In the genomic region with DNA sequence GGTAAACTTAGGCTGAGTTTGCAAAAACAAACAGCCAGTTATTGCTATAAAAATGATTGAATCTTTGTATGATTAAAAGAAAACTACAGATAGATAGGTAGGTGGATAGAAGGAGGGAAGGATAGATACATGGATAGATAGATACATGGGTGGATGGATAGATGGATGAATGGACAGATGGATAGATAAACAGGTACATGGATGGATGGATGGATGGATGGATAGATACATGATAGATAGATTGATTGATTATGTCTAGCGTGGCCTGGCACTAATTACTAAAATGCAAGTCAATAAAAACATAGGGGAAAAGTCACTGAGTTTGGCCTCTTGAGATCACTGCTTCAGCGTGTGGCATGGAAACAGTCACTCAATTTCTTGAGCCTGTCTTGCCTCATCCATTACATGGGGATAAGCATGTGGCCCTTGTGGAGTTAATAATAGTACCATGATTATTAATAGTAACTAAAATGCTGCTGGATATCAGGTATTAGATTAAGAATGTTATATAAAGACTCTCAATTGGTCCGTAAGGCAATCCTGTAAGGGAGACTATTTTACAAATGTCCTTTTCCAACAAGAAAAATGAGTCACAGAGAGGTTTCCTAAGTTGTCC, we compare ENCODE assay signal across 15 cellular contexts.
DNase-seq lines count a peak whose midpoint lies in the region; ATAC-seq and TF ChIP-seq lines count a peak whose summit lies in the region.
"Had no signal": no experiment of that assay in that cellular context is flagged by ENCODE, and none has a peak within 500 bp of the region (broad histone marks: within the 10 kb centered on the region; RNA-seq: fewer than 3 reads in every experiment).

No MANE protein-coding gene starts in this region.

- no peak overlapping the region for H3K4me3 ChIP-seq in SK-N-SH (ENCODE audit: low read depth in 2 of 2, low read length in 1 of 2)
- H3K4me3 ChIP-seq in heart left ventricle, result no peak overlapping the region
- H3K4me3 ChIP-seq in osteoblast (ENCODE audit: insufficient read depth, low read length), result no peak overlapping the region
- H3K4me3 ChIP-seq: BLaER1 treated with 17β-estradiol and CSF1 and Interleukin-3, amounts not matched to agents 10 nM and 100 nM had no signal

- DNase-seq in Right ventricle myocardium superior (no peak), cardiac septum (ENCODE audit: low spot score) (no peak), SK-N-SH (no peak), heart left ventricle (no peak), osteoblast (ENCODE audit: insufficient read length, low spot score, missing footprints) (no peak), NCI-H1092 treated with DMSO at 0.1 percent for 48 hours (lab: John Stamatoyannopoulos, UW) (no peak), SHP77 (lab: John Stamatoyannopoulos, UW) (no peak)
- DNase-seq in effector CD8-positive, alpha-beta T cell (lab: John Stamatoyannopoulos, UW), result no peak
- DNase-seq: 8988T; CD4-positive, CD25-positive, alpha-beta regulatory T cell; DMS53; GF-D8; GOT3; H9 had no signal

- H3K4me1 ChIP-seq in SK-N-SH (ENCODE audit: control insufficient read depth in 1 of 2, insufficient read depth in 2 of 2, low read depth in 1 of 2, low read length in 1 of 2) (peaks cover 9 to 23% of the 10 kb centered on the region in 2 experiments; a peak in 3 of 4 replicates), heart left ventricle (peaks cover 0 to 24% (median 9%) of the 10 kb centered on the region in 12 donors), osteoblast (ENCODE audit: insufficient read depth, low read length) (peaks cover 45% of the 10 kb centered on the region)

- WGBS in SK-N-SH (ENCODE audit: low lambda C conversion rate), result 69% methylated on average over 3 of the region's 3 CpGs
- WGBS in heart left ventricle, 4 donors, result 35 to 65% (median 47%) methylated on average over 3 of the region's 3 CpGs

- no peaks in the 10 kb centered on the region for H4K20me1 ChIP-seq in SK-N-SH (ENCODE audit: insufficient read depth)
- H4K20me1 ChIP-seq in osteoblast (ENCODE audit: insufficient read depth, low read length), result no peaks in the 10 kb centered on the region
- H4K20me1 ChIP-seq: BLaER1 treated with 17β-estradiol and CSF1 and Interleukin-3, amounts not matched to agents 10 nM and 100 nM had no signal

- H3K36me3 ChIP-seq in SK-N-SH (replicated peaks in 1 of 2; ENCODE audit: control insufficient read depth in 1 of 2, insufficient read depth in 2 of 2, low read length in 1 of 2) (no peaks in the 10 kb centered on the region), heart left ventricle (no peaks in the 10 kb centered on the region), osteoblast (ENCODE audit: insufficient read depth, low read length) (no peaks in the 10 kb centered on the region)
- H3K36me3 ChIP-seq: BLaER1 treated with 17β-estradiol and CSF1 and Interleukin-3, amounts not matched to agents 10 nM and 100 nM had no signal

- TF ChIP-seq CTCF in SK-N-SH (IDR thresholded peaks at IDR 0.05) (no peak), heart left ventricle (IDR thresholded peaks at IDR 0.05) (no peak), osteoblast (IDR thresholded peaks at IDR 0.05; ENCODE audit: extremely low read depth, low read depth, low read length) (no peak)

- H3K79me2 ChIP-seq in SK-N-SH (ENCODE audit: insufficient read depth) (no peaks in the 10 kb centered on the region), osteoblast (ENCODE audit: insufficient read depth, low read length) (no peaks in the 10 kb centered on the region)

- CTCF ChIA-PET in SK-N-SH (lab: Yijun Ruan, JAX), result interaction anchor here (1.2 to 1.6 kb wide), 3 partner anchors 11 to 56 kb away, joined by 3 to 8 read pairs (median 5); no protein-coding TSS in a partner anchor

- H3K9ac ChIP-seq in SK-N-SH, result no peak overlapping the region; the same call in 1 of the 2 replicates
- H3K9ac ChIP-seq: BLaER1 treated with 17β-estradiol and CSF1 and Interleukin-3, amounts not matched to agents 10 nM and 100 nM had no signal

- H3K27me3 ChIP-seq in SK-N-SH (ENCODE audit: insufficient read depth) (no peaks in the 10 kb centered on the region), heart left ventricle (peaks cover 0 to 2% (median 0%) of the 10 kb centered on the region in 9 donors), osteoblast (ENCODE audit: insufficient read depth, low read length) (no peaks in the 10 kb centered on the region)
- H3K27me3 ChIP-seq: BLaER1 treated with 17β-estradiol and CSF1 and Interleukin-3, amounts not matched to agents 10 nM and 100 nM had no signal

- H3K4me2 ChIP-seq in SK-N-SH (peak overlapping the region; percentile 70), osteoblast (ENCODE audit: insufficient read depth, low read length) (no peak overlapping the region)
- H3K4me2 ChIP-seq: BLaER1 treated with 17β-estradiol and CSF1 and Interleukin-3, amounts not matched to agents 10 nM and 100 nM had no signal

- intact Hi-C loops in Right ventricle myocardium superior (cut with DNase I), result no loop called here
- intact Hi-C loops in cardiac septum (cut with DNase I), result no loop called here
- intact Hi-C loops in heart left ventricle (cut with DNase I), result loop anchor here in 2 of 10 donors (5.0 to 10.0 kb wide), 2 partner anchors 62 to 65 kb away; no protein-coding TSS in a partner anchor

- H3K9me2 ChIP-seq in SK-N-SH, result no peaks in the 10 kb centered on the region

- TF ChIP-seq RAD21 in SK-N-SH (IDR thresholded peaks at IDR 0.05; ENCODE audit: low read length), result no peak

- peak overlapping the region; percentile 67; a peak in 2 of 4 replicates for H3K27ac ChIP-seq in SK-N-SH (ENCODE audit: low read depth in 2 of 2, low read length in 1 of 2)
- peak overlapping the region in 6 of 12 donors; percentile 5 to 73 (median 26) for H3K27ac ChIP-seq in heart left ventricle
- H3K27ac ChIP-seq in osteoblast (ENCODE audit: low read depth, low read length), result peak overlapping the region; percentile 80
- H3K27ac ChIP-seq: BLaER1 treated with 17β-estradiol and CSF1 and Interleukin-3, amounts not matched to agents 10 nM and 100 nM had no signal

- peaks cover 11% of the 10 kb centered on the region for H3F3A ChIP-seq in SK-N-SH (replicated peaks; ENCODE audit: insufficient read depth)

- H3K9me3 ChIP-seq in SK-N-SH, result no peaks in the 10 kb centered on the region
- H3K9me3 ChIP-seq in heart left ventricle, result peaks cover 0 to 5% (median 0%) of the 10 kb centered on the region in 12 donors
- H3K9me3 ChIP-seq in osteoblast (ENCODE audit: low read depth, low read length), result no peaks in the 10 kb centered on the region
- H3K9me3 ChIP-seq: BLaER1 treated with 17β-estradiol and CSF1 and Interleukin-3, amounts not matched to agents 10 nM and 100 nM had no signal

- POLR2A ChIA-PET in SK-N-SH (lab: Yijun Ruan, JAX), result interaction anchor here (1.1 to 1.5 kb wide), 4 partner anchors 11 to 96 kb away, joined by 3 to 5 read pairs (median 3); no protein-coding TSS in a partner anchor

- peak; percentile 88 for ATAC-seq in Right ventricle myocardium superior (ENCODE audit: poor library complexity)
- peak; percentile 41 to 90 (median 71) for ATAC-seq in heart left ventricle

- no peak for TF ChIP-seq EP300 in SK-N-SH (IDR thresholded peaks at IDR 0.05; ENCODE audit: borderline replicate concordance in 1 of 2, low read depth in 1 of 2, low read length in 1 of 2)

- no peak for TF ChIP-seq POLR2A in heart left ventricle (IDR thresholded peaks at IDR 0.05)

- H2AFZ ChIP-seq in SK-N-SH (ENCODE audit: low read depth) (no peak overlapping the region), osteoblast (ENCODE audit: low read length) (no peak overlapping the region)

TF ChIP-seq in SK-N-SH, 30 proteins besides CTCF, POLR2A, EP300 and RAD21:
- TF ChIP-seq, protein P1, sequence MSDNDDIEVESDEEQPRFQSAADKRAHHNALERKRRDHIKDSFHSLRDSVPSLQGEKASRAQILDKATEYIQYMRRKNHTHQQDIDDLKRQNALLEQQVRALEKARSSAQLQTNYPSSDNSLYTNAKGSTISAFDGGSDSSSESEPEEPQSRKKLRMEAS (IDR thresholded peaks at IDR 0.05; ENCODE audit: low read depth), result no peak
- no peak for TF ChIP-seq FOXJ3 (CRISPR knock-in tag; IDR thresholded peaks at IDR 0.05)
- no peak for TF ChIP-seq GATA2 (CRISPR knock-in tag; IDR thresholded peaks at IDR 0.05)
- TF ChIP-seq TEAD4 (IDR thresholded peaks at IDR 0.05; ENCODE audit: borderline replicate concordance, insufficient read depth), result no peak
- TF ChIP-seq FOXM1 (IDR thresholded peaks at IDR 0.05; ENCODE audit: low read depth), result no peak
- no peak for TF ChIP-seq TAF1 (IDR thresholded peaks at IDR 0.05; ENCODE audit: borderline replicate concordance, low read depth, low read length)
- TF ChIP-seq FOSL2 (IDR thresholded peaks at IDR 0.05; ENCODE audit: borderline replicate concordance, low read depth), result no peak
- TF ChIP-seq NFIC (IDR thresholded peaks at IDR 0.05; ENCODE audit: borderline replicate concordance), result no peak
- no peak for TF ChIP-seq JUND (IDR thresholded peaks at IDR 0.05)
- no peak for TF ChIP-seq EZH2phosphoT487 (IDR thresholded peaks at IDR 0.05; ENCODE audit: borderline replicate concordance, low read depth)
- TF ChIP-seq TCF12 (IDR thresholded peaks at IDR 0.05), result no peak
- TF ChIP-seq POLR2AphosphoS5 (IDR thresholded peaks at IDR 0.05; ENCODE audit: low read depth, low read length), result no peak
- TF ChIP-seq YY1 (IDR thresholded peaks at IDR 0.05; ENCODE audit: low read depth), result no peak
- TF ChIP-seq CHD2 (IDR thresholded peaks at IDR 0.05; ENCODE audit: low read length, partially characterized antibody), result no peak
- no peak for TF ChIP-seq ELF1 (IDR thresholded peaks at IDR 0.05)
- no peak for TF ChIP-seq MXI1 (IDR thresholded peaks at IDR 0.05; ENCODE audit: low read depth, low read length)
- no peak for TF ChIP-seq SIN3A (IDR thresholded peaks at IDR 0.05; ENCODE audit: borderline replicate concordance, low read depth, low read length)
- no peak for TF ChIP-seq SMC3 (IDR thresholded peaks at IDR 0.05; ENCODE audit: low read depth, low read length)
- TF ChIP-seq MEF2A (IDR thresholded peaks at IDR 0.05; ENCODE audit: borderline replicate concordance, low read depth), result no peak
